ENCODE assay signal across 1 cellular context in the genomic region with DNA sequence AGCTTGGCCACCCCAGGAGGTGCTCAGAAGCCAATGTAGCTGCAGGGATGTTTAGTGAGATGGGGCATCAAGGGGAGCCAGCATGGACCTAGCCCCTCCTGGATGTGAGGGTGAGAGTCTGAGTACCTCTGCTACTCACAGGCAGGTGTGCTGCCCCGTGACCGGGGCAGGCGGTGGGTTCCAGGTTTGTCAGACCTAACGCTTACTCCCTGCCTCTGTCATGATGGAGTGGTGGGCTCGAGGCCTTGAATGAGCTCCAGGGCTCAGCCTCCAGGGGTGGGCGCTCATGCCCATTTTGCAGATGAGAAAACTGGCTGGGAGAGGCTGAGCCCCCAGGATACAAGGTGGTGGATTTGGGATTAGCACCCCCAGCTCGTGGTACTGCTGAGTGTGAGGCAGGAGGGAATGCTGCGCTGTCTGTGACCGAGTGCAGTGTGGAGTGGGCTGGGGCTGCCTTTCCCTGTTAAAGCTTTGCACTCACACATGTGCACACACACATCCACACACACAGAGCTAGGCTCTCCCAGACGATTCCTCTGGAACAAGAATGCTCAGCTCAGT.
TF ChIP-seq lines count a peak whose summit lies in the region.

No MANE protein-coding gene starts in this region.

TF ChIP-seq in IMR-90, 13 proteins besides CTCF, POLR2A, EP300 and RAD21 (continued from another document):
- TF ChIP-seq FOS (IDR thresholded peaks at IDR 0.05; ENCODE audit: low read depth, low read length) (no peak), BHLHE40 (IDR thresholded peaks at IDR 0.05; ENCODE audit: low read depth, low read length) (no peak), CHD1 (IDR thresholded peaks at IDR 0.05; ENCODE audit: low read depth, low read length) (no peak), SMC3 (IDR thresholded peaks at IDR 0.05; ENCODE audit: low read depth, low read length) (no peak), MAFK (IDR thresholded peaks at IDR 0.05; ENCODE audit: low read depth, low read length) (no peak), MAZ (IDR thresholded peaks at IDR 0.05; ENCODE audit: borderline replicate concordance, low read depth, low read length) (no peak), CEBPB (IDR thresholded peaks at IDR 0.05; ENCODE audit: low read depth, low read length) (no peak)
- TF ChIP-seq, protein P1, sequence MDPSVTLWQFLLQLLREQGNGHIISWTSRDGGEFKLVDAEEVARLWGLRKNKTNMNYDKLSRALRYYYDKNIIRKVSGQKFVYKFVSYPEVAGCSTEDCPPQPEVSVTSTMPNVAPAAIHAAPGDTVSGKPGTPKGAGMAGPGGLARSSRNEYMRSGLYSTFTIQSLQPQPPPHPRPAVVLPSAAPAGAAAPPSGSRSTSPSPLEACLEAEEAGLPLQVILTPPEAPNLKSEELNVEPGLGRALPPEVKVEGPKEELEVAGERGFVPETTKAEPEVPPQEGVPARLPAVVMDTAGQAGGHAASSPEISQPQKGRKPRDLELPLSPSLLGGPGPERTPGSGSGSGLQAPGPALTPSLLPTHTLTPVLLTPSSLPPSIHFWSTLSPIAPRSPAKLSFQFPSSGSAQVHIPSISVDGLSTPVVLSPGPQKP (IDR thresholded peaks at IDR 0.05; ENCODE audit: borderline replicate concordance, low read depth, low read length): no peak
- TF ChIP-seq, protein P2, sequence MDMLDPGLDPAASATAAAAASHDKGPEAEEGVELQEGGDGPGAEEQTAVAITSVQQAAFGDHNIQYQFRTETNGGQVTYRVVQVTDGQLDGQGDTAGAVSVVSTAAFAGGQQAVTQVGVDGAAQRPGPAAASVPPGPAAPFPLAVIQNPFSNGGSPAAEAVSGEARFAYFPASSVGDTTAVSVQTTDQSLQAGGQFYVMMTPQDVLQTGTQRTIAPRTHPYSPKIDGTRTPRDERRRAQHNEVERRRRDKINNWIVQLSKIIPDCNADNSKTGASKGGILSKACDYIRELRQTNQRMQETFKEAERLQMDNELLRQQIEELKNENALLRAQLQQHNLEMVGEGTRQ (IDR thresholded peaks at IDR 0.05; ENCODE audit: low read depth, low read length): no peak
